In the genomic region with DNA sequence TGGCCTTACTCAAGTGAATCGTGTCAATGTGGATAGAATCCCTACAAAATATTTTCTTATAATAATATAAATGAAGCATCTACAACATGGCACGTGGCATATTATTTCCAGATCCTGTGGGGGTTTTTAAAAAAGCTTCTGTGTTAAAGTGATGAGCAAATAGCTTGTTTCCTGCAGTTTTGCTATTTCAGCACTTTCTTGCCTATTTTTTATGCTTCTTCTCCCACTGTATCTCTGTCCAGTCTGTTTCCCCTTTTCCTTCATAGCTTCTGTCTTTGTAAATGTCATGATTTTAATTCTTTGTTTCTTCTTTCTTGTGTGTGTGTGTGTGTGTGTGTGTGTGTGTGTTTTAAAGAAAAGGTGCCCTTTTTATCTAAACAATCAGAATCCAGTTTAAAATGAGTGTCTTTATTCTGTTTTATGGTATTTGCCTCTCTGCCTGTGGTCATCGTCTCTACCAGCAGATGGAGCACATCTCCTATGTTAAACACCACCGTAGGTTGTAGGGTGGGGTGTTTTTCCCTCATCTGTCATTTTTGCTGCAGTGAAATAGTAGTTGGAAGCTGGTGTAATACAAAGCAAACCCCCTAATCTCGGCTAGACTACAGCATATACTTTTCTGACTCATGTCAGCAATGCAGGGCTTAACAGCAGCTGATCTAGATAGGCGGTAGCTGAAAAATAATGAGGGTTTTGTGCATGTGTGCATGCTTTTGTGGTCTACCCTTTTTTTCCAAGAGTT, we compare ENCODE assay signal across 8 cellular contexts. TPM values are rescaled to one million over a fixed set of nuclear protein-coding genes. Genes with fewer than 3 reads are reported as not detected.
DNase-seq lines count a peak whose midpoint lies in the region; ATAC-seq, FAIRE-seq and TF ChIP-seq lines count a peak whose summit lies in the region.

No MANE protein-coding gene starts in this region.

- no peaks in the 10 kb centered on the region for H3K4me1 ChIP-seq in GM23248 (ENCODE audit: insufficient read depth)
- H3K4me1 ChIP-seq in Loucy (ENCODE audit: insufficient read depth, low read length, poor library complexity, severe bottlenecking), result peaks cover 56% of the 10 kb centered on the region
- no peaks in the 10 kb centered on the region for H3K4me1 ChIP-seq in tibial nerve

- H3K4me1 Mint-ChIP-seq in activated naive CD4-positive, alpha-beta T cell treated with anti-CD3 and anti-CD28 coated beads, Interleukin-2, amount 10 ng/mL, durations not matched to agents 7 days and 5 days, result no peaks in the 10 kb centered on the region

- no peak for TF ChIP-seq POLR2A in tibial nerve (IDR thresholded peaks at IDR 0.05)

- H3K27ac ChIP-seq in GM23248 (no peak overlapping the region), tibial nerve (no peak overlapping the region)

- no peak for ATAC-seq in HG02970 (IDR thresholded peaks at IDR 0.05; ENCODE audit: low FRiP score, unreplicated experiment)

- FAIRE-seq in islet of Langerhans (lab: Jason Lieb, UNC), result peak; percentile 60

- H3K36me3 ChIP-seq in GM23248 (ENCODE audit: low read depth) (no peaks in the 10 kb centered on the region), Loucy (ENCODE audit: insufficient read depth, low read length) (no peaks in the 10 kb centered on the region), tibial nerve (no peaks in the 10 kb centered on the region)

- H3K9me3 ChIP-seq in GM23248 (ENCODE audit: low read depth), result no peaks in the 10 kb centered on the region
- no peaks in the 10 kb centered on the region for H3K9me3 ChIP-seq in Loucy (ENCODE audit: insufficient read depth, low read depth, low read length)
- no peaks in the 10 kb centered on the region for H3K9me3 ChIP-seq in tibial nerve

- H3K27ac Mint-ChIP-seq in activated naive CD4-positive, alpha-beta T cell treated with anti-CD3 and anti-CD28 coated beads, Interleukin-2, amount 10 ng/mL, durations not matched to agents 7 days and 5 days, result no peak overlapping the region

- H3K9ac ChIP-seq in GM23248 (no peak overlapping the region), Loucy (ENCODE audit: low read depth, low read length, poor library complexity, severe bottlenecking) (peak overlapping the region; percentile 60)

- H3K9me3 Mint-ChIP-seq in activated naive CD4-positive, alpha-beta T cell treated with anti-CD3 and anti-CD28 coated beads, Interleukin-2, amount 10 ng/mL, durations not matched to agents 7 days and 5 days, result no peaks in the 10 kb centered on the region

- in situ Hi-C loops in GM23248 (cut with MboI), result no loop called here
- in situ Hi-C loops in astrocyte of the spinal cord (cut with HindIII; ENCODE audit: low sequenced_read_pairs), result no loop called here

- H4K20me1 ChIP-seq in GM23248 (ENCODE audit: insufficient read depth), result no peaks in the 10 kb centered on the region
- no peaks in the 10 kb centered on the region for H4K20me1 ChIP-seq in Loucy (ENCODE audit: insufficient read depth, low read length, poor library complexity, severe bottlenecking)

- 3 to 4% methylated on average over 6 of the region's 6 CpGs for WGBS in GM23248 (ENCODE audit: low coverage in 1 of 2, low lambda C conversion rate in 2 of 2, missing lambda C conversion rate in 2 of 2), 2 experiments
- 19 to 21% methylated on average over 6 of the region's 6 CpGs for WGBS in tibial nerve, 2 donors

- DNase-seq in activated naive CD4-positive, alpha-beta T cell treated with Interleukin-2 at 50 U/mL for 16 hours, result peak; percentile 9
- no peak for DNase-seq in activated naive CD4-positive, alpha-beta T cell treated with anti-CD3 and anti-CD28 coated beads, Interleukin-2, amount 10 ng/mL, durations not matched to agents 7 days and 5 days
- DNase-seq in GM23248 (peak; percentile 45), astrocyte of the spinal cord (ENCODE audit: low read depth, low spot score) (peak; percentile 2), tibial nerve (ENCODE audit: low spot score in 2 of 2) (peak in 1 of 2 donors; percentile 45)

- H3K9me2 ChIP-seq in GM23248 (ENCODE audit: insufficient read depth) (no peaks in the 10 kb centered on the region), Loucy (replicated peaks; ENCODE audit: low read depth, low read length) (no peaks in the 10 kb centered on the region)

- TF ChIP-seq EP300 in tibial nerve (IDR thresholded peaks at IDR 0.05), result no peak

- H3K27me3 Mint-ChIP-seq in activated naive CD4-positive, alpha-beta T cell treated with anti-CD3 and anti-CD28 coated beads, Interleukin-2, amount 10 ng/mL, durations not matched to agents 7 days and 5 days, result no peaks in the 10 kb centered on the region

- H3K4me3 Mint-ChIP-seq in activated naive CD4-positive, alpha-beta T cell treated with anti-CD3 and anti-CD28 coated beads, Interleukin-2, amount 10 ng/mL, durations not matched to agents 7 days and 5 days, result no peak overlapping the region

- CTCF ChIA-PET in activated naive CD4-positive, alpha-beta T cell treated with anti-CD3 and anti-CD28 coated beads, Interleukin-2, amount 10 ng/mL, durations not matched to agents 7 days and 5 days (lab: Charles Lee), result interaction anchor here (0.6 to 3.6 kb wide), 14 partner anchors 8 to 621 kb away, joined by 3 to 29 read pairs (median 3); no protein-coding TSS in a partner anchor

- H3K79me2 ChIP-seq in GM23248 (ENCODE audit: insufficient read depth) (no peaks in the 10 kb centered on the region), Loucy (ENCODE audit: insufficient read depth, low read length) (no peaks in the 10 kb centered on the region)

- no peaks in the 10 kb centered on the region for H3F3A ChIP-seq in GM23248 (ENCODE audit: insufficient read depth)
- 0 out of 2 replicates have a peak, but pooled peaks cover 3% of the 10 kb centered on the region for H3F3A ChIP-seq in Loucy (ENCODE audit: low read depth)

- H3K4me2 ChIP-seq in GM23248 (ENCODE audit: unreplicated experiment), result no peak overlapping the region
- H3K4me2 ChIP-seq in Loucy (ENCODE audit: low read depth, low read length, poor library complexity, severe bottlenecking), result peak overlapping the region; percentile 28

- H2AFZ ChIP-seq in GM23248, result no peak overlapping the region
- no peak overlapping the region; the same call in 1 of the 2 replicates for H2AFZ ChIP-seq in Loucy (ENCODE audit: low read length)

- TF ChIP-seq CTCF in Loucy (conservative IDR thresholded peaks at IDR 0.05; ENCODE audit: low read length), result peak; percentile 71
- TF ChIP-seq CTCF in astrocyte of the spinal cord (IDR thresholded peaks at IDR 0.05; ENCODE audit: low read depth, low read length), result peak; percentile 58
- peak; percentile 34 to 65 (median 51) for TF ChIP-seq CTCF in tibial nerve (IDR thresholded peaks at IDR 0.05)

- H3K4me3 ChIP-seq in GM23248 (no peak overlapping the region), Loucy (ENCODE audit: low read length, poor library complexity, severe bottlenecking) (peak overlapping the region; percentile 14), astrocyte of the spinal cord (ENCODE audit: low read depth, low read length) (no peak overlapping the region), tibial nerve (no peak overlapping the region)

- no peaks in the 10 kb centered on the region for H3K27me3 ChIP-seq in GM23248 (replicated peaks; ENCODE audit: insufficient read depth)
- no peaks in the 10 kb centered on the region for H3K27me3 ChIP-seq in Loucy (ENCODE audit: insufficient read depth, low read length, poor library complexity, severe bottlenecking)
- H3K27me3 ChIP-seq in tibial nerve, result peaks cover 0 to 3% of the 10 kb centered on the region in 2 donors

- H3K36me3 Mint-ChIP-seq in activated naive CD4-positive, alpha-beta T cell treated with anti-CD3 and anti-CD28 coated beads, Interleukin-2, amount 10 ng/mL, durations not matched to agents 7 days and 5 days, result no peaks in the 10 kb centered on the region

RNA-seq across cellular contexts. Expression of a gene that starts 33.1 kb away (rescaled TPM):
- total RNA-seq in GM23248 (2014; rRNA removed; shearing (Covaris generic)), result not detected in 2 replicates
- polyA plus RNA-seq in GM23248 (2016; fragmentation: Nextera tagmentation; extraction: Ambion mirVana), result not detected in 2 replicates
- total RNA-seq in tibial nerve, result not detected
